9 cellular contexts compared by ENCODE assay signal in genomic region chr17:81832608-81833159, GRCh38. TPM values are rescaled to one million over a fixed set of nuclear protein-coding genes. Genes with fewer than 3 reads are reported as not detected.
A peak's percentile ranks its signal among the peaks of the same experiment; 100 is the strongest.
DNase-seq lines count a peak whose midpoint lies in the region; ATAC-seq, FAIRE-seq and TF ChIP-seq lines count a peak whose summit lies in the region.
"Had no signal": no experiment of that assay in that cellular context is flagged by ENCODE, and none has a peak within 500 bp of the region (broad histone marks: within the 10 kb centered on the region; RNA-seq: fewer than 3 reads in every experiment).

No MANE protein-coding gene starts in this region.

- H3K27me3 ChIP-seq in SK-N-SH (ENCODE audit: insufficient read depth): no peaks in the 10 kb centered on the region

- TF ChIP-seq CTCF in SK-N-SH (IDR thresholded peaks at IDR 0.05) (no peak), lower leg skin (IDR thresholded peaks at IDR 0.05) (no peak)

- peak overlapping the region; percentile 80; the same call in 1 of the 2 replicates for H2AFZ ChIP-seq in SK-N-SH (ENCODE audit: low read depth)

- peaks cover 13% of the 10 kb centered on the region for H3F3A ChIP-seq in SK-N-SH (replicated peaks; ENCODE audit: insufficient read depth)

- peaks cover 21% of the 10 kb centered on the region; the same call in 1 of the 2 replicates for H4K20me1 ChIP-seq in SK-N-SH (ENCODE audit: insufficient read depth)

- no peaks in the 10 kb centered on the region for H3K9me3 ChIP-seq in SK-N-SH

- intact Hi-C loops in lower leg skin (cut with DNase I; ENCODE audit: low total_unique reads): no loop called here

- 1% methylated on average over 22 of the region's 65 CpGs for WGBS in SK-N-SH (ENCODE audit: low lambda C conversion rate)
- WGBS in lower leg skin, 2 donors: 1% methylated on average over 35 to 39 of the region's 65 CpGs

- peak overlapping the region; percentile 77 to 97 for H3K4me3 ChIP-seq in SK-N-SH (ENCODE audit: low read depth in 2 of 2, low read length in 1 of 2)
- peak overlapping the region; percentile 40 for H3K4me3 ChIP-seq in lower leg skin (ENCODE audit: low read depth, poor library complexity, severe bottlenecking)

- no peak for TF ChIP-seq EP300 in SK-N-SH (IDR thresholded peaks at IDR 0.05; ENCODE audit: borderline replicate concordance in 1 of 2, low read depth in 1 of 2, low read length in 1 of 2)

- no peak for TF ChIP-seq POLR2A in lower leg skin (IDR thresholded peaks at IDR 0.05)
- TF ChIP-seq POLR2A in GM12892 (IDR thresholded peaks at IDR 0.05; ENCODE audit: low read depth, low read length): no peak

- no peak for FAIRE-seq in GM12892 (lab: Jason Lieb, UNC)
- FAIRE-seq: A204.1 had no signal

- H3K4me1 ChIP-seq in SK-N-SH (ENCODE audit: control insufficient read depth in 1 of 2, insufficient read depth in 2 of 2, low read depth in 1 of 2, low read length in 1 of 2): peaks cover 0 to 27% of the 10 kb centered on the region in 2 experiments; a peak in 3 of 4 replicates

- no peaks in the 10 kb centered on the region for H3K9me2 ChIP-seq in SK-N-SH

- CTCF ChIA-PET in SK-N-SH (lab: Yijun Ruan, JAX): interaction anchor here (0.9 to 2.5 kb wide), 7 partner anchors 10 to 93 kb away, joined by 3 to 11 read pairs (median 4); no protein-coding TSS in a partner anchor

- H3K4me2 ChIP-seq in SK-N-SH: peak overlapping the region; percentile 100

- H3K36me3 ChIP-seq in SK-N-SH (replicated peaks in 1 of 2; ENCODE audit: control insufficient read depth in 1 of 2, insufficient read depth in 2 of 2, low read length in 1 of 2): no peaks in the 10 kb centered on the region

- DNase-seq in DMS 273 (lab: John Stamatoyannopoulos, UW; ENCODE audit: unreplicated experiment): peak; percentile 75
- DNase-seq in DMS 273 treated with DMSO at 0.1 percent for 48 hours (lab: John Stamatoyannopoulos, UW): no peak
- peak; percentile 75 for DNase-seq in SK-N-SH
- DNase-seq in central memory CD4-positive, alpha-beta T cell: peak; percentile 31
- DNase-seq in lower leg skin (ENCODE audit: low spot score in 2 of 2): no peak
- peak; percentile 22 to 35 for DNase-seq in stimulated activated CD8-positive, alpha-beta memory T cell treated with anti-CD3 and anti-CD28 coated beads, Interleukin-15, amount 100 ng/mL, for 48 hours (ENCODE audit: low read depth in 2 of 2)
- DNase-seq in GM12892 (ENCODE audit: insufficient read length): no peak

- POLR2A ChIA-PET in SK-N-SH (lab: Yijun Ruan, JAX): interaction anchor here (0.7 to 2.1 kb wide), 14 partner anchors 9 to 166 kb away, joined by 3 to 13 read pairs (median 4); partner anchors contain the start of genes ARHGDIA, ARL16, CCDC137 and HGS

- no peak for TF ChIP-seq RAD21 in SK-N-SH (IDR thresholded peaks at IDR 0.05; ENCODE audit: low read length)

- H3K27ac ChIP-seq in SK-N-SH (ENCODE audit: low read depth in 2 of 2, low read length in 1 of 2): peak overlapping the region; percentile 53 to 71

- peaks cover 55% of the 10 kb centered on the region for H3K79me2 ChIP-seq in SK-N-SH (ENCODE audit: insufficient read depth)

- ATAC-seq in HG02943 (IDR thresholded peaks at IDR 0.05; ENCODE audit: low read depth, unreplicated experiment): peak; percentile 51

- peak overlapping the region; percentile 91 for H3K9ac ChIP-seq in SK-N-SH

TF ChIP-seq in SK-N-SH, 30 proteins besides CTCF, POLR2A, EP300 and RAD21:
- TF ChIP-seq RFX5 (IDR thresholded peaks at IDR 0.05; ENCODE audit: low read length) (no peak), MXI1 (IDR thresholded peaks at IDR 0.05; ENCODE audit: low read depth, low read length) (0 out of 2 replicates have a peak, but pooled peaks have one; percentile 8)
TF ChIP-seq in SK-N-SH: peak in this region for 1.

RNA-seq across cellular contexts. Expression of gene MCRIP1, which starts 0.4 kb away (rescaled TPM):
- 120 and 156 TPM in 2 replicates for polyA plus RNA-seq in SK-N-SH (2012; rRNA removed)
- polyA plus RNA-seq in SK-N-SH (2012; cell fraction: cytosol; rRNA removed): 65.6 and 105 TPM in 2 replicates
- polyA plus RNA-seq in SK-N-SH (2012; cell fraction: nucleus; rRNA removed): 167 and 258 TPM in 2 replicates
- total RNA-seq in lower leg skin: 10 to 100 TPM; 21.6 to 41.0 (median 28.8) TPM
- polyA plus RNA-seq in GM12892 (2012; ENCODE audit: missing spikeins): 12.6 TPM

RNA-seq across cellular contexts. Expression of gene PPP1R27, which starts 2.2 kb away (rescaled TPM):
- polyA plus RNA-seq in SK-N-SH (2012; rRNA removed): 0.07 and 0.16 TPM in 2 replicates
- 0.01 TPM in 1 of 2 replicates, not detected in the other for polyA plus RNA-seq in SK-N-SH (2012; cell fraction: cytosol; rRNA removed)
- polyA plus RNA-seq in SK-N-SH (2012; cell fraction: nucleus; rRNA removed): 0.19 and 0.23 TPM in 2 replicates
- total RNA-seq in lower leg skin: under 1 TPM in 1 of 4 donors, not detected in 3; 0.36 TPM
- polyA plus RNA-seq in GM12892 (2012; ENCODE audit: missing spikeins): 0.68 TPM

RNA-seq across cellular contexts. Expression of gene P4HB, which starts 27.7 kb away (rescaled TPM):
- polyA plus RNA-seq in SK-N-SH (2012; rRNA removed): 112 and 165 TPM in 2 replicates
- polyA plus RNA-seq in SK-N-SH (2012; cell fraction: cytosol; rRNA removed): 240 and 314 TPM in 2 replicates
- 212 and 321 TPM in 2 replicates for polyA plus RNA-seq in SK-N-SH (2012; cell fraction: nucleus; rRNA removed)
- 100 to 1,000 TPM; 685 to 999 (median 839) TPM for total RNA-seq in lower leg skin
- 491 TPM for polyA plus RNA-seq in GM12892 (2012; ENCODE audit: missing spikeins)

RNA-seq across cellular contexts. Expression of gene GCGR, which starts 28.7 kb away (rescaled TPM):
- not detected in 2 replicates for polyA plus RNA-seq in SK-N-SH (2012; rRNA removed)
- polyA plus RNA-seq in SK-N-SH (2012; cell fraction: cytosol; rRNA removed): not detected in 2 replicates
- 0.02 and 0.15 TPM in 2 replicates for polyA plus RNA-seq in SK-N-SH (2012; cell fraction: nucleus; rRNA removed)
- total RNA-seq in lower leg skin: under 1 TPM; 0.16 to 0.71 (median 0.47) TPM
- not detected for polyA plus RNA-seq in GM12892 (2012; ENCODE audit: missing spikeins)

RNA-seq across cellular contexts. Expression of gene ARHGDIA, which starts 38.5 kb away (rescaled TPM):
- 184 and 385 TPM in 2 replicates for polyA plus RNA-seq in SK-N-SH (2012; rRNA removed)
- polyA plus RNA-seq in SK-N-SH (2012; cell fraction: cytosol; rRNA removed): 158 and 279 TPM in 2 replicates
- polyA plus RNA-seq in SK-N-SH (2012; cell fraction: nucleus; rRNA removed): 650 and 681 TPM in 2 replicates
- total RNA-seq in lower leg skin: 100 to 1,000 TPM; 144 to 280 (median 201) TPM
- 97.5 TPM for polyA plus RNA-seq in GM12892 (2012; ENCODE audit: missing spikeins)

Comparison
In these comparisons a context has a peak if more than half of its experiments do, and no peak if none do; other contexts are left out.
1. DNase-seq: peak in DMS 273 (single experiment), SK-N-SH (single experiment), central memory CD4-positive, alpha-beta T cell (single experiment) and stimulated activated CD8-positive, alpha-beta memory T cell treated with anti-CD3 and anti-CD28 coated beads, Interleukin-15, amount 100 ng/mL, for 48 hours (2 of 2); none in DMS 273 treated with DMSO at 0.1 percent for 48 hours (single experiment), lower leg skin (0 of 2) and GM12892 (single experiment).